ENCODE assay signal across 8 cellular contexts in genomic region chr19:10380311-10381102, GRCh38. TPM values are rescaled to one million over a fixed set of nuclear protein-coding genes. Genes with fewer than 3 reads are reported as not detected.
DNase-seq lines count a peak whose midpoint lies in the region; ATAC-seq and TF ChIP-seq lines count a peak whose summit lies in the region.

TSS of gene TYK2 (minus strand) at chr19:10380572. CDS start at chr19:10378406, 2,166 bp downstream.

- peak within 1 kb of the TSS; percentile 82 for H3K4me3 ChIP-seq in LNCaP clone FGC (ENCODE audit: low read depth, low read length)
- peak within 1 kb of the TSS; percentile 94 for H3K4me3 ChIP-seq in naive thymus-derived CD4-positive, alpha-beta T cell (ENCODE audit: low read length)

- DNase-seq in Daoy (ENCODE audit: low read depth) (peak; percentile 100), GOT3 (lab: John Stamatoyannopoulos, UW) (peak; percentile 93), LNCaP clone FGC (ENCODE audit: low read depth) (peak; percentile 94), RWPE1 (ENCODE audit: low spot score) (peak; percentile 100), fibroblast of gingiva (ENCODE audit: low read depth) (peak; percentile 98)
- peak; percentile 94 to 99 (median 97) for DNase-seq in naive thymus-derived CD4-positive, alpha-beta T cell
- peak; percentile 98 for DNase-seq in stimulated activated naive B cell treated with anti-CD40 and anti-IgM and Interleukin-4, amounts not matched to agents 10 μg/mL and 1 μg/mL and 100 μg/mL, for 72 hours

- peak within 1 kb of the TSS; percentile 89 for H3K4me3 Mint-ChIP-seq in activated T-helper 17 cell treated with anti-CD3 and anti-CD28 coated beads, Interleukin-2, amount 50 U/mL, for 72 hours
- H3K4me3 Mint-ChIP-seq in naive thymus-derived CD4-positive, alpha-beta T cell: peak within 1 kb of the TSS; percentile 93 to 99 (median 94)
- H3K4me3 Mint-ChIP-seq in stimulated activated naive B cell treated with anti-CD40 and anti-IgM and Interleukin-4, amounts not matched to agents 10 μg/mL and 1 μg/mL and 100 μg/mL, for 72 hours: peak within 1 kb of the TSS; percentile 86 to 87

- peaks cover 43% of the 10 kb centered on the region for H3K36me3 Mint-ChIP-seq in activated T-helper 17 cell treated with anti-CD3 and anti-CD28 coated beads, Interleukin-2, amount 50 U/mL, for 72 hours (ENCODE audit: low read depth)
- peaks cover 4 to 15% (median 12%) of the 10 kb centered on the region in 5 donors for H3K36me3 Mint-ChIP-seq in naive thymus-derived CD4-positive, alpha-beta T cell
- H3K36me3 Mint-ChIP-seq in stimulated activated naive B cell treated with anti-CD40 and anti-IgM and Interleukin-4, amounts not matched to agents 10 μg/mL and 1 μg/mL and 100 μg/mL, for 72 hours: peaks cover 17 to 20% of the 10 kb centered on the region in 2 donors

- peaks cover 14% of the 10 kb centered on the region for H3K4me1 Mint-ChIP-seq in activated T-helper 17 cell treated with anti-CD3 and anti-CD28 coated beads, Interleukin-2, amount 50 U/mL, for 72 hours
- peaks cover 14 to 34% (median 23%) of the 10 kb centered on the region in 7 donors for H3K4me1 Mint-ChIP-seq in naive thymus-derived CD4-positive, alpha-beta T cell
- H3K4me1 Mint-ChIP-seq in stimulated activated naive B cell treated with anti-CD40 and anti-IgM and Interleukin-4, amounts not matched to agents 10 μg/mL and 1 μg/mL and 100 μg/mL, for 72 hours: peaks cover 17 to 41% of the 10 kb centered on the region in 2 donors

- H3K9me3 ChIP-seq in naive thymus-derived CD4-positive, alpha-beta T cell (ENCODE audit: control insufficient read depth in 2 of 3, low read length in 3 of 3): no peaks in the 10 kb centered on the region

- peaks cover 0 to 16% (median 0%) of the 10 kb centered on the region in 3 experiments for H3K36me3 ChIP-seq in naive thymus-derived CD4-positive, alpha-beta T cell (ENCODE audit: control insufficient read depth in 2 of 3, insufficient read depth in 3 of 3, low read length in 3 of 3)

- CTCF ChIA-PET in RWPE1 (lab: Yijun Ruan, JAX): interaction anchor here (0.7 to 1.5 kb wide), 5 partner anchors 9 to 122 kb away, joined by 3 to 6 read pairs (median 3); no protein-coding TSS in a partner anchor
- CTCF ChIA-PET in naive thymus-derived CD4-positive, alpha-beta T cell (lab: Charles Lee): interaction anchor here (0.6 to 1.9 kb wide), 8 partner anchors 9 to 122 kb away, joined by 3 to 10 read pairs (median 3); partner anchors contain the start of gene ICAM1

- peak; percentile 99 for ATAC-seq in activated T-helper 17 cell treated with anti-CD3 and anti-CD28 coated beads, Interleukin-2, amount 50 U/mL, for 72 hours (replicated peaks)
- ATAC-seq in naive thymus-derived CD4-positive, alpha-beta T cell: peak; percentile 98
- ATAC-seq in stimulated activated naive B cell treated with anti-CD40 and anti-IgM and Interleukin-4, amounts not matched to agents 10 μg/mL and 1 μg/mL and 100 μg/mL, for 72 hours (replicated peaks): peak; percentile 97 to 99

- H3K4me1 ChIP-seq in naive thymus-derived CD4-positive, alpha-beta T cell (ENCODE audit: control insufficient read depth in 2 of 2, insufficient read depth in 2 of 2, low read length in 2 of 2): peaks cover 5 to 10% of the 10 kb centered on the region in 2 donors

- peak within 1 kb of the TSS; percentile 85 for H3K27ac Mint-ChIP-seq in activated T-helper 17 cell treated with anti-CD3 and anti-CD28 coated beads, Interleukin-2, amount 50 U/mL, for 72 hours
- H3K27ac Mint-ChIP-seq in naive thymus-derived CD4-positive, alpha-beta T cell: peak within 1 kb of the TSS; percentile 88 to 97 (median 93)
- H3K27ac Mint-ChIP-seq in stimulated activated naive B cell treated with anti-CD40 and anti-IgM and Interleukin-4, amounts not matched to agents 10 μg/mL and 1 μg/mL and 100 μg/mL, for 72 hours: peak within 1 kb of the TSS; percentile 95

- POLR2A ChIA-PET in RWPE1 (lab: Yijun Ruan, JAX; ENCODE audit: low non-redundant PET): interaction anchor here (0.6 to 0.9 kb wide), 4 partner anchors 8 to 120 kb away, joined by 3 to 5 read pairs (median 4); partner anchors contain the start of gene ICAM5
- POLR2A ChIA-PET in naive thymus-derived CD4-positive, alpha-beta T cell (lab: Charles Lee): interaction anchor here (0.6 to 2.3 kb wide), 9 partner anchors 10 to 541 kb away, joined by 3 to 14 read pairs (median 4); partner anchors contain the start of genes CDC37, ICAM1 and RAVER1

- no peaks in the 10 kb centered on the region for H3K27me3 Mint-ChIP-seq in activated T-helper 17 cell treated with anti-CD3 and anti-CD28 coated beads, Interleukin-2, amount 50 U/mL, for 72 hours
- peaks cover 0 to 3% (median 0%) of the 10 kb centered on the region in 5 donors for H3K27me3 Mint-ChIP-seq in naive thymus-derived CD4-positive, alpha-beta T cell
- H3K27me3 Mint-ChIP-seq in stimulated activated naive B cell treated with anti-CD40 and anti-IgM and Interleukin-4, amounts not matched to agents 10 μg/mL and 1 μg/mL and 100 μg/mL, for 72 hours: no peaks in the 10 kb centered on the region

- peak within 1 kb of the TSS; percentile 84 for H3K27ac ChIP-seq in RWPE1
- H3K27ac ChIP-seq in naive thymus-derived CD4-positive, alpha-beta T cell (ENCODE audit: low read depth, low read length): peak within 1 kb of the TSS; percentile 84

- no peaks in the 10 kb centered on the region for H3K9me3 Mint-ChIP-seq in activated T-helper 17 cell treated with anti-CD3 and anti-CD28 coated beads, Interleukin-2, amount 50 U/mL, for 72 hours
- peaks cover 0 to 7% (median 0%) of the 10 kb centered on the region in 11 donors for H3K9me3 Mint-ChIP-seq in naive thymus-derived CD4-positive, alpha-beta T cell
- no peaks in the 10 kb centered on the region for H3K9me3 Mint-ChIP-seq in stimulated activated naive B cell treated with anti-CD40 and anti-IgM and Interleukin-4, amounts not matched to agents 10 μg/mL and 1 μg/mL and 100 μg/mL, for 72 hours

- H3K27me3 ChIP-seq in naive thymus-derived CD4-positive, alpha-beta T cell (ENCODE audit: control insufficient read depth in 2 of 2, insufficient read depth in 2 of 2, low read length in 2 of 2): no peaks in the 10 kb centered on the region

- intact Hi-C loops in naive thymus-derived CD4-positive, alpha-beta T cell (cut with micrococcal nuclease): loop anchor here (1.0 to 10.0 kb wide), 7 partner anchors 22 to 446 kb away; partner anchors contain the start of genes CDC37 (in 2 of the 2), ICAM1 (in 2 of the 2), RAVER1 (in 2 of the 2) and DNMT1 (in 1 of the 2)

- TF ChIP-seq CTCF in LNCaP clone FGC (IDR thresholded peaks at IDR 0.05; ENCODE audit: control insufficient read depth, extremely low read depth, insufficient read depth) (no peak), RWPE1 (conservative IDR thresholded peaks at IDR 0.05; ENCODE audit: low read depth) (no peak)

RNA-seq across cellular contexts. Expression of gene TYK2, which starts in this region (rescaled TPM):
- total RNA-seq in Daoy (2014; rRNA removed; shearing (Covaris generic)): 39.2 and 46.6 TPM in 2 replicates
- 100 to 1,000 TPM; 221 to 245 TPM for total RNA-seq in activated T-helper 17 cell treated with anti-CD3 and anti-CD28 coated beads, Interleukin-2, amount 50 U/mL, for 72 hours
- 100 to 1,000 TPM; 224 to 346 (median 284) TPM for total RNA-seq in naive thymus-derived CD4-positive, alpha-beta T cell
- 10 to 100 TPM; 45.4 to 55.6 TPM for polyA plus RNA-seq in naive thymus-derived CD4-positive, alpha-beta T cell

Comparison
In these comparisons a context has a peak if more than half of its experiments do, and no peak if none do; other contexts are left out.
1. Peak in every context shown above with its lines: DNase-seq, ATAC-seq, H3K4me3 ChIP-seq and H3K27ac ChIP-seq.